In the genomic region with DNA sequence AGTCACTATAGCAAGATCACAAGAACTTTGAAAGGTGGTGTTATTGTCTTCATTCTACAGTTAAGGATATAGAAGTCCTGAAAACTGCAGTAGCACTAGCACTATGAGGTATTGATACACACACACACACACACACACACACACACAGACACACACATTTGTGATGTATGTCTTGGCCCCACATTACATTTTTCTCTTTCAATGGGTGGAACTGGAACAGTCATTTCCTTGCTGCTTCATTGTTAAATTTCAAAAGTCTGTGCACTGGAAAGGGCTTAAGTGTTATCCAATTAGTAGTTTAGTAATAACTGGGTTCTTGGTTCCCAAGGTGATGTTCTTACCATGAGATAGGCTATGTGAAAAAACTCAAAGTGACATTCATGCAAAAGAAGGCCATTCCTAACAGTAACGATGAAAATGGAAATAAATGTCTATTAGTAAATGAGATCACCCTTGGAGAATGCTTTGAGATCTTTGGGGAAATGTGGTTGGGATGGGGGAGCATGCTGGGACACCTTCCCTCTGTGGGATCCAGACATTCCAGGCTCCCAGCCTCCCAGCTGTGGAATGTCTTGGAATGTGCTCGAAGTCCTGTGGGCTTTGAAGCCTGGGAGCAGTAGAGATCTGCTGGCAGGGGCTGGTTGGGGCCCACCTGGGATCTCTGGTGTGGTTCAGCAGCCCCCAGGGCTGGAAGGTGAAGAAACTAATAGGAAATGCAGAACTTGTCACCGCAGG, we compare ENCODE assay signal across 9 cellular contexts. TPM values are rescaled to one million over a fixed set of nuclear protein-coding genes. Genes with fewer than 3 reads are reported as not detected.
DNase-seq lines count a peak whose midpoint lies in the region; ATAC-seq and TF ChIP-seq lines count a peak whose summit lies in the region.
"Had no signal": no experiment of that assay in that cellular context is flagged by ENCODE, and none has a peak within 500 bp of the region (broad histone marks: within the 10 kb centered on the region; RNA-seq: fewer than 3 reads in every experiment).

No MANE protein-coding gene starts in this region.

- peak; percentile 37 for DNase-seq in ELR (ENCODE audit: low read depth)
- no peak for DNase-seq in right atrium auricular region (ENCODE audit: low spot score)
- DNase-seq in retinal pigment epithelial cell (ENCODE audit: low read depth), result peak; percentile 46
- DNase-seq in KBM-7, result no peak
- no peak for DNase-seq in NCI-H69 (lab: John Stamatoyannopoulos, UW)
- DNase-seq in NCI-H1417 (lab: John Stamatoyannopoulos, UW), result no peak
- DNase-seq: COR-L47 had no signal

- in situ Hi-C loops in KBM-7 (cut with MboI; ENCODE audit: low pct_unique_long_range_greater_than_20kb, low sequenced_read_pairs), result no loop called here

- ATAC-seq in GM21360 (IDR thresholded peaks at IDR 0.05; ENCODE audit: unreplicated experiment), result no peak

- no peaks in the 10 kb centered on the region for H3K9me3 ChIP-seq in right atrium auricular region

- TF ChIP-seq CTCF in right atrium auricular region (IDR thresholded peaks at IDR 0.05), result no peak
- no peak for TF ChIP-seq CTCF in retinal pigment epithelial cell (conservative IDR thresholded peaks at IDR 0.05; ENCODE audit: low read depth, low read length)

- peak overlapping the region; percentile 33 for H3K27ac ChIP-seq in angular gyrus (ENCODE audit: low read depth, low read length)
- H3K27ac ChIP-seq in right atrium auricular region, result peak overlapping the region; percentile 59 to 61

- no peaks in the 10 kb centered on the region for H3K36me3 ChIP-seq in right atrium auricular region

- H3K4me3 ChIP-seq in right atrium auricular region (no peak overlapping the region), retinal pigment epithelial cell (ENCODE audit: low read length) (no peak overlapping the region)

- H3K27me3 ChIP-seq in right atrium auricular region, result no peaks in the 10 kb centered on the region

- peaks cover 0 to 19% of the 10 kb centered on the region in 2 donors for H3K4me1 ChIP-seq in right atrium auricular region

RNA-seq across cellular contexts. Expression of a gene that starts 37.4 kb away (rescaled TPM):
- 100 to 1,000 TPM; 119 to 157 TPM for total RNA-seq in right atrium auricular region

Comparison
In these comparisons a context has a peak if more than half of its experiments do, and no peak if none do; other contexts are left out.
1. DNase-seq: peak in ELR (single experiment) and retinal pigment epithelial cell (single experiment); none in right atrium auricular region (single experiment), KBM-7 (single experiment), NCI-H69 (single experiment) and NCI-H1417 (0 of 3).